Comparison of ENCODE assay signal across 22 cellular contexts in genomic region chr11:116244425-116244824, GRCh38.
"Had no signal": no experiment of that assay in that cellular context is flagged by ENCODE, and none has a peak within 500 bp of the region (broad histone marks: within the 10 kb centered on the region; RNA-seq: fewer than 3 reads in every experiment).

No MANE protein-coding gene starts in this region.

- H3K4me3 ChIP-seq: colonic mucosa, esophagus squamous epithelium, gastrocnemius medialis, heart right ventricle, left lung, lower lobe of right lung had no signal

- H3K27ac Mint-ChIP-seq: dendritic cell treated with granulocyte-macrophage colony-stimulating factor and Interleukin-4, amounts not matched to agents 40 ng/mL and 50 ng/mL, for 4 days; effector memory CD8-positive, alpha-beta T cell; memory B cell had no signal

- H3K4me1 Mint-ChIP-seq: memory B cell had no signal

- ATAC-seq: effector memory CD8-positive, alpha-beta T cell; esophagus mucosa; gastrocnemius medialis; heart right ventricle; left cardiac atrium; left lung; left ventricle myocardium superior; lower lobe of right lung had no signal

- H3K9me3 Mint-ChIP-seq: dendritic cell treated with granulocyte-macrophage colony-stimulating factor and Interleukin-4, amounts not matched to agents 40 ng/mL and 50 ng/mL, for 4 days; effector memory CD8-positive, alpha-beta T cell had no signal

- H3K27ac ChIP-seq: colonic mucosa, epithelial cell of prostate, esophagus squamous epithelium, gastrocnemius medialis, heart right ventricle, left lung, lower lobe of right lung had no signal

- H3K27me3 ChIP-seq: colonic mucosa, gastrocnemius medialis, left lung had no signal

- H3K36me3 ChIP-seq: colonic mucosa, esophagus squamous epithelium, gastrocnemius medialis, heart right ventricle, left lung, lower lobe of right lung had no signal

- H3K4me1 ChIP-seq: colonic mucosa, esophagus squamous epithelium, gastrocnemius medialis, heart right ventricle, left lung, lower lobe of right lung had no signal

- H3K4me3 Mint-ChIP-seq: dendritic cell treated with granulocyte-macrophage colony-stimulating factor and Interleukin-4, amounts not matched to agents 40 ng/mL and 50 ng/mL, for 4 days; effector memory CD8-positive, alpha-beta T cell; memory B cell had no signal

- DNase-seq: colonic mucosa; cortex of kidney; effector CD8-positive, alpha-beta T cell; effector memory CD8-positive, alpha-beta T cell; erythroblast; esophagus squamous epithelium; foreskin fibroblast; foreskin melanocyte; gastrocnemius medialis; glutamatergic neuron; head of caudate nucleus; heart right ventricle; hippocampal formation; left cardiac atrium; left lung; left ventricle myocardium superior; lower lobe of right lung; midbrain had no signal

- H3K9me3 ChIP-seq: colonic mucosa, esophagus squamous epithelium, gastrocnemius medialis, heart right ventricle, left lung, lower lobe of right lung had no signal

- H3K36me3 Mint-ChIP-seq: memory B cell had no signal
